Comparison of ENCODE assay signal across 24 cellular contexts in the genomic region with DNA sequence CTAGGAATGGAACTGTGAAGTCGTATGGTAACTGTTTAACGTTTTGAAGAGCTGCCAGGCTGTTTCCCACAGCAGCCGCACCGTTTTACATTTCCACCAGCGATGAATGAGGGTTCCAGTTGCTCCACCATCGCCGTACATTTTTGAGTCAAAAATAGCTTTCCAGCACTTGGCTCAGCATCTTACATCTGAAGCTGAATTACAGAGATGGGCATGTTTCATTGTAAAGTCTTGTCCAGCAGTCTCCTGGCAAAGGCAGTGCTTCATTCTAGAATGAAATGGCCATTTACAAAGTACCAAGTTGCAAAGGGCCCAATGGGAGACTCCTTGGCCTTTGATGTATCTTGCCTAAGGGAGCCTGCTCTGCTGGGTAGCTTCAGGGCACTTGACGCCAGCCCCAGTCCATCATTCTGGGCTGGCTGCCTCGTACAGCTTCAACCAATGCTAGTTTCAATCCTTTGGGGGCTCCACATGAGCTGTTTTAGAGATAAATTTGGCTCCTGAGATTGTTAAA. TPM values are rescaled to one million over a fixed set of nuclear protein-coding genes. Genes with fewer than 3 reads are reported as not detected.
DNase-seq lines count a peak whose midpoint lies in the region; ATAC-seq and TF ChIP-seq lines count a peak whose summit lies in the region.
"Had no signal": no experiment of that assay in that cellular context is flagged by ENCODE, and none has a peak within 500 bp of the region (broad histone marks: within the 10 kb centered on the region; RNA-seq: fewer than 3 reads in every experiment).

No MANE protein-coding gene starts in this region.

- ATAC-seq in RWPE2 (ENCODE audit: low read depth) = peak; percentile 16; the same call in 2 of the 3 replicates
- no peak for ATAC-seq in GM21423 (IDR thresholded peaks at IDR 0.05; ENCODE audit: unreplicated experiment)
- no peak for ATAC-seq in HG03045 (IDR thresholded peaks at IDR 0.05; ENCODE audit: unreplicated experiment)
- ATAC-seq: K562 had no signal

- H3K9me3 ChIP-seq in RWPE2 (ENCODE audit: severe bottlenecking) = no peaks in the 10 kb centered on the region
- H3K9me3 ChIP-seq in mesodermal cell (ENCODE audit: control insufficient read depth, low read length) = no peaks in the 10 kb centered on the region
- H3K9me3 ChIP-seq: prostate gland, tibial artery had no signal

- H3K27ac ChIP-seq in RWPE2 (ENCODE audit: poor library complexity, severe bottlenecking) (no peak overlapping the region), mesodermal cell (ENCODE audit: low read depth, low read length, severe bottlenecking) (peak overlapping the region; percentile 51)
- H3K27ac ChIP-seq: prostate gland, tibial artery had no signal

- no peak for TF ChIP-seq CTCF in RWPE2 (IDR thresholded peaks at IDR 0.05; ENCODE audit: poor library complexity, severe bottlenecking)

- WGBS in mesodermal cell (ENCODE audit: insufficient coverage in 2 of 2), 2 experiments = 94 to 95% methylated on average over 8 of the region's 9 CpGs

- peak; percentile 29 for DNase-seq in AG08395 (ENCODE audit: low spot score)
- DNase-seq in RWPE2 (ENCODE audit: low spot score) = no peak
- DNase-seq in fibroblast of peridontal ligament (ENCODE audit: extremely low read depth) = peak; percentile 62
- DNase-seq in dedifferentiated amniotic fluid mesenchymal stem cell (ENCODE audit: extremely low spot score) = no peak
- DNase-seq in effector CD4-positive, alpha-beta T cell = no peak
- DNase-seq: activated CD4-positive, alpha-beta T cell treated with anti-CD3 and anti-CD28 coated beads, Interleukin-2, amount 50 U/mL, for 1 hour; activated CD8-positive, alpha-beta memory T cell treated with anti-CD3 and anti-CD28 coated beads, Interleukin-2, amount 50 U/mL, for 48 hours; activated naive CD4-positive, alpha-beta T cell treated with anti-CD3 and anti-CD28 coated beads for 36 hours; aorta; CD8-positive, alpha-beta memory T cell; GOT3; head of caudate nucleus; NCI-H2029; NCI-H446 treated with DMSO at 0.1 percent for 48 hours; NK-92 treated with Interleukin-12 subunit alpha and Interleukin-12 subunit beta, amount 100 ng/mL, for 24 hours; RPMI8226; stimulated activated naive CD4-positive, alpha-beta T cell; SW 1271; tibial artery had no signal

- H3K4me3 ChIP-seq in RWPE2 (ENCODE audit: severe bottlenecking) (no peak overlapping the region), mesodermal cell (ENCODE audit: extremely low read depth, insufficient read depth, low read length, poor library complexity, severe bottlenecking) (no peak overlapping the region)
- H3K4me3 ChIP-seq: K562, prostate gland, tibial artery had no signal

- no peaks in the 10 kb centered on the region for H3K27me3 ChIP-seq in RWPE2 (ENCODE audit: insufficient read depth, poor library complexity, severe bottlenecking)
- H3K27me3 ChIP-seq: tibial artery had no signal

- H3K36me3 ChIP-seq in RWPE2 (ENCODE audit: low read depth) (peaks cover 23% of the 10 kb centered on the region), mesodermal cell (ENCODE audit: control insufficient read depth, insufficient read depth, low read length) (peaks cover 26% of the 10 kb centered on the region)
- H3K36me3 ChIP-seq: prostate gland had no signal

- H3K4me1 ChIP-seq in RWPE2 (ENCODE audit: insufficient read depth, poor library complexity, severe bottlenecking) (no peaks in the 10 kb centered on the region), mesodermal cell (ENCODE audit: control insufficient read depth, insufficient read depth, low read length, poor library complexity, severe bottlenecking) (no peaks in the 10 kb centered on the region)
- H3K4me1 ChIP-seq: prostate gland, tibial artery had no signal

RNA-seq across cellular contexts. Expression of a gene that starts 45.1 kb away (rescaled TPM):
- polyA plus RNA-seq in mesodermal cell (2013, experiment 1 of 2) = 111 TPM
- 112 TPM for polyA plus RNA-seq in mesodermal cell (2013, experiment 2 of 2)

Comparison
In these comparisons a context has a peak if more than half of its experiments do, and no peak if none do; other contexts are left out.
1. DNase-seq: peak in AG08395 (single experiment) and fibroblast of peridontal ligament (single experiment); none in RWPE2 (single experiment), dedifferentiated amniotic fluid mesenchymal stem cell (single experiment) and effector CD4-positive, alpha-beta T cell (single experiment).